Comparison of ENCODE assay signal across 8 cellular contexts in the genomic region with DNA sequence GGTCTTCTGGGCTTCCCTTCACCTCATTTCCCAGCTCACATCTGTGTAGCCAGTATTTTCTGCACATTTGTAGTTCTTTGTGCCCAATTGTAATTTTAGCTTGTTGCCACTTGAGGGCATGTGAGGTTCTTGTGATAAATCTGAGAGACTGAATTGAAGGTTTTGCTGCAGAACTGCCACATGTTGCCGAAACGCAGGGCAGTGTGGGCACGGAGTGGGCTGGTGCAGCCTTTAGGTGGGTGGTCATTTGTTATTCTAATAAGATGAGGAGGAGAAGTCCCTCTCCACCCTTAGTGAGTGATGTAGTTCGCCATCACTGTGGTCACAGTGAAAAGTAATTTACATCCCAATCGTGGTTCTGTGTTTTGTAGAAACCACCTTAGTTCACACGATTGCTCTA. TPM values are rescaled to one million over a fixed set of nuclear protein-coding genes. Genes with fewer than 3 reads are reported as not detected.
DNase-seq lines count a peak whose midpoint lies in the region; ATAC-seq, FAIRE-seq and TF ChIP-seq lines count a peak whose summit lies in the region.

No MANE protein-coding gene starts in this region.

- DNase-seq in A549 (ENCODE audit: low read depth in 1 of 2, low spot score in 1 of 2) (peak; percentile 56 to 62), HEK293T (ENCODE audit: extremely low spot score) (peak; percentile 60), SK-N-SH (peak; percentile 69), brain microvascular endothelial cell (peak; percentile 70), iris pigment epithelial cell (ENCODE audit: low read depth) (peak; percentile 67)

- CTCF ChIA-PET in A549 (lab: Yijun Ruan, JAX): interaction anchor here (0.6 to 6.5 kb wide), 21 partner anchors 9 to 353 kb away, joined by 3 to 41 read pairs (median 8); no protein-coding TSS in a partner anchor
- CTCF ChIA-PET in HEK293T (lab: Yijun Ruan, JAX): interaction anchor here (0.6 to 1.6 kb wide), 3 partner anchors 17 to 324 kb away, joined by 4 to 6 read pairs (median 5); no protein-coding TSS in a partner anchor
- CTCF ChIA-PET in SK-N-SH (lab: Yijun Ruan, JAX): interaction anchor here (0.6 to 5.3 kb wide), 36 partner anchors 9 to 344 kb away, joined by 3 to 41 read pairs (median 4); no protein-coding TSS in a partner anchor

- H3K27me3 ChIP-seq in Loucy (ENCODE audit: insufficient read depth, low read length, poor library complexity, severe bottlenecking) (no peaks in the 10 kb centered on the region), SK-N-SH (ENCODE audit: insufficient read depth) (no peaks in the 10 kb centered on the region), brain microvascular endothelial cell (replicated peaks) (no peaks in the 10 kb centered on the region)

- peaks cover 7% of the 10 kb centered on the region for H3K4me1 Mint-ChIP-seq in stimulated activated memory B cell treated with anti-CD40 and anti-IgM and Interleukin-4, amounts not matched to agents 10 μg/mL and 1 μg/mL and 100 μg/mL, for 72 hours

- H2AFZ ChIP-seq in Loucy (ENCODE audit: low read length): no peak overlapping the region
- no peak overlapping the region for H2AFZ ChIP-seq in SK-N-SH (ENCODE audit: low read depth)

- FAIRE-seq in A549 (lab: Jason Lieb, UNC): no peak

- 46% methylated on average over 6 of the region's 6 CpGs for WGBS in A549 (ENCODE audit: missing lambda C conversion rate)
- WGBS in SK-N-SH (ENCODE audit: low lambda C conversion rate): 63% methylated on average over 6 of the region's 6 CpGs

- 0 out of 3 replicates have a peak overlapping the region, but pooled peaks have one; percentile 22 for H3K4me2 ChIP-seq in A549
- no peak overlapping the region for H3K4me2 ChIP-seq in Loucy (ENCODE audit: low read depth, low read length, poor library complexity, severe bottlenecking)
- no peak overlapping the region for H3K4me2 ChIP-seq in SK-N-SH

- peak overlapping the region; percentile 38 for H3K27ac Mint-ChIP-seq in stimulated activated memory B cell treated with anti-CD40 and anti-IgM and Interleukin-4, amounts not matched to agents 10 μg/mL and 1 μg/mL and 100 μg/mL, for 72 hours

- peaks cover 60% of the 10 kb centered on the region for H3K36me3 Mint-ChIP-seq in stimulated activated memory B cell treated with anti-CD40 and anti-IgM and Interleukin-4, amounts not matched to agents 10 μg/mL and 1 μg/mL and 100 μg/mL, for 72 hours

- peak; percentile 89 to 92 for ATAC-seq in A549
- peak; percentile 96 for ATAC-seq in stimulated activated memory B cell treated with anti-CD40 and anti-IgM and Interleukin-4, amounts not matched to agents 10 μg/mL and 1 μg/mL and 100 μg/mL, for 72 hours

- H3K4me3 ChIP-seq in A549: no peak overlapping the region
- no peak overlapping the region for H3K4me3 ChIP-seq in Loucy (ENCODE audit: low read length, poor library complexity, severe bottlenecking)
- H3K4me3 ChIP-seq in SK-N-SH (ENCODE audit: low read depth in 2 of 2, low read length in 1 of 2): no peak overlapping the region
- H3K4me3 ChIP-seq in brain microvascular endothelial cell (ENCODE audit: low read depth, low read length): no peak overlapping the region

- POLR2A ChIA-PET in A549 (lab: Yijun Ruan, JAX): no interaction called here
- POLR2A ChIA-PET in HEK293T (lab: Yijun Ruan, JAX): interaction anchor here (0.6 kb wide), 1 partner anchor 154 kb away, joined by 3 read pairs; no protein-coding TSS in a partner anchor
- POLR2A ChIA-PET in SK-N-SH (lab: Yijun Ruan, JAX): interaction anchor here (0.6 to 1.2 kb wide), 2 partner anchors 245 to 335 kb away, joined by 3 to 4 read pairs; no protein-coding TSS in a partner anchor

- no peak for TF ChIP-seq POLR2A in A549 (IDR thresholded peaks at IDR 0.05; ENCODE audit: low read length)

- H4K20me1 ChIP-seq in Loucy (ENCODE audit: insufficient read depth, low read length, poor library complexity, severe bottlenecking): peaks cover 6% of the 10 kb centered on the region
- H4K20me1 ChIP-seq in SK-N-SH (ENCODE audit: insufficient read depth): no peaks in the 10 kb centered on the region

- H3K79me2 ChIP-seq in Loucy (ENCODE audit: insufficient read depth, low read length) (peaks cover 11% of the 10 kb centered on the region; the same call in 1 of the 2 replicates), SK-N-SH (ENCODE audit: insufficient read depth) (peaks cover 4% of the 10 kb centered on the region; the same call in 1 of the 2 replicates)

- TF ChIP-seq RAD21 in A549 (conservative IDR thresholded peaks at IDR 0.05 in 1 of 2, IDR thresholded peaks at IDR 0.05 in 1 of 2) (peak; percentile 76 to 78), SK-N-SH (IDR thresholded peaks at IDR 0.05; ENCODE audit: low read length) (peak; percentile 85)

- TF ChIP-seq CTCF in A549 (IDR thresholded peaks at IDR 0.05) (peak; percentile 73), GM12873 (IDR thresholded peaks at IDR 0.05; ENCODE audit: insufficient read depth, low read depth, low read length, missing control alignments) (peak; percentile 71), Loucy (conservative IDR thresholded peaks at IDR 0.05; ENCODE audit: low read length) (peak; percentile 76), SK-N-SH (IDR thresholded peaks at IDR 0.05) (peak; percentile 73), brain microvascular endothelial cell (IDR thresholded peaks at IDR 0.05; ENCODE audit: low read depth, low read length, missing control alignments) (peak; percentile 75)

- H3K4me1 ChIP-seq in A549 (0 out of 3 replicates have a peak, but pooled peaks cover 3% of the 10 kb centered on the region), Loucy (ENCODE audit: insufficient read depth, low read length, poor library complexity, severe bottlenecking) (no peaks in the 10 kb centered on the region), SK-N-SH (ENCODE audit: control insufficient read depth in 1 of 2, insufficient read depth in 2 of 2, low read depth in 1 of 2, low read length in 1 of 2) (peaks cover 0 to 11% of the 10 kb centered on the region in 2 experiments; a peak in 2 of 4 replicates)

- no peaks in the 10 kb centered on the region for H3K9me3 Mint-ChIP-seq in stimulated activated memory B cell treated with anti-CD40 and anti-IgM and Interleukin-4, amounts not matched to agents 10 μg/mL and 1 μg/mL and 100 μg/mL, for 72 hours

- no peaks in the 10 kb centered on the region for H3K27me3 Mint-ChIP-seq in stimulated activated memory B cell treated with anti-CD40 and anti-IgM and Interleukin-4, amounts not matched to agents 10 μg/mL and 1 μg/mL and 100 μg/mL, for 72 hours

- H3K4me3 Mint-ChIP-seq in stimulated activated memory B cell treated with anti-CD40 and anti-IgM and Interleukin-4, amounts not matched to agents 10 μg/mL and 1 μg/mL and 100 μg/mL, for 72 hours: no peak overlapping the region

- no peak overlapping the region for H3K9ac ChIP-seq in Loucy (ENCODE audit: low read depth, low read length, poor library complexity, severe bottlenecking)
- no peak overlapping the region for H3K9ac ChIP-seq in SK-N-SH

- TF ChIP-seq EP300 in A549 (IDR thresholded peaks at IDR 0.05) (no peak), SK-N-SH (IDR thresholded peaks at IDR 0.05; ENCODE audit: borderline replicate concordance in 1 of 2, low read depth in 1 of 2, low read length in 1 of 2) (no peak)

- H3K9me3 ChIP-seq in A549: peaks cover 9% of the 10 kb centered on the region
- H3K9me3 ChIP-seq in Loucy (ENCODE audit: insufficient read depth, low read depth, low read length): no peaks in the 10 kb centered on the region
- H3K9me3 ChIP-seq in SK-N-SH: no peaks in the 10 kb centered on the region

- H3K27ac ChIP-seq in A549: no peak overlapping the region
- H3K27ac ChIP-seq in SK-N-SH (ENCODE audit: low read depth in 2 of 2, low read length in 1 of 2): no peak overlapping the region; a peak in 1 of 4 replicates
- no peak overlapping the region for H3K27ac ChIP-seq in brain microvascular endothelial cell

- H3F3A ChIP-seq in Loucy (ENCODE audit: low read depth): no peaks in the 10 kb centered on the region
- H3F3A ChIP-seq in SK-N-SH (replicated peaks; ENCODE audit: insufficient read depth): peaks cover 6% of the 10 kb centered on the region

- in situ Hi-C loops in brain microvascular endothelial cell (cut with HindIII; ENCODE audit: low pct_ligation_motif_present, low sequenced_read_pairs): no loop called here

- no peaks in the 10 kb centered on the region for H3K9me2 ChIP-seq in Loucy (replicated peaks; ENCODE audit: low read depth, low read length)
- no peaks in the 10 kb centered on the region for H3K9me2 ChIP-seq in SK-N-SH

- H3K36me3 ChIP-seq in Loucy (ENCODE audit: insufficient read depth, low read length): peaks cover 94% of the 10 kb centered on the region
- H3K36me3 ChIP-seq in SK-N-SH (replicated peaks in 1 of 2; ENCODE audit: control insufficient read depth in 1 of 2, insufficient read depth in 2 of 2, low read length in 1 of 2): peaks cover 74 to 75% of the 10 kb centered on the region in 2 experiments
- H3K36me3 ChIP-seq in brain microvascular endothelial cell (replicated peaks): peaks cover 26% of the 10 kb centered on the region

TF ChIP-seq in A549, 52 proteins besides CTCF, POLR2A, EP300 and RAD21:
- TF ChIP-seq, protein P1, sequence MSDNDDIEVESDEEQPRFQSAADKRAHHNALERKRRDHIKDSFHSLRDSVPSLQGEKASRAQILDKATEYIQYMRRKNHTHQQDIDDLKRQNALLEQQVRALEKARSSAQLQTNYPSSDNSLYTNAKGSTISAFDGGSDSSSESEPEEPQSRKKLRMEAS (IDR thresholded peaks at IDR 0.05): peak; percentile 51; the same call in 1 of the 2 replicates
- no peak for TF ChIP-seq NR3C1 (IDR thresholded peaks at IDR 0.05)
- TF ChIP-seq SMC3 (IDR thresholded peaks at IDR 0.05): peak; percentile 82

TF ChIP-seq in HEK293T, 16 proteins besides CTCF, POLR2A, EP300 and RAD21 (continues in another document):
- TF ChIP-seq HDGF (IDR thresholded peaks at IDR 0.05; ENCODE audit: borderline replicate concordance) (no peak), L3MBTL2 (conservative IDR thresholded peaks at IDR 0.05) (no peak), FOXM1 (IDR thresholded peaks at IDR 0.05; ENCODE audit: borderline replicate concordance) (no peak), ZNF384 (IDR thresholded peaks at IDR 0.05) (no peak), SUZ12 (IDR thresholded peaks at IDR 0.05) (no peak)

TF ChIP-seq in SK-N-SH, 30 proteins besides CTCF, POLR2A, EP300 and RAD21 (continues in another document):
- TF ChIP-seq, protein P1 (IDR thresholded peaks at IDR 0.05; ENCODE audit: low read depth): no peak
- TF ChIP-seq POLR2AphosphoS5 (IDR thresholded peaks at IDR 0.05; ENCODE audit: low read depth, low read length) (no peak), TAF1 (IDR thresholded peaks at IDR 0.05; ENCODE audit: borderline replicate concordance, low read depth, low read length) (no peak)

RNA-seq across cellular contexts. Expression of gene OTULIN, which starts 21.2 kb away (rescaled TPM):
- polyA plus RNA-seq in A549 (2011; rRNA removed): 12.2 and 17.8 TPM in 2 replicates
- polyA plus RNA-seq in A549 (2012; cell fraction: cytosol; rRNA removed): 8.3 and 8.4 TPM in 2 replicates
- polyA plus RNA-seq in A549 (2012; cell fraction: nucleus; rRNA removed): 5.9 and 7.5 TPM in 2 replicates
- 12.3 to 14.1 TPM (median 13.5 TPM) in 3 replicates for polyA plus RNA-seq in A549 (2017; fragmentation: RNase III; extraction: RNeasy Plus Mini Kit Qiagen cat#74134 plus additional on column Dnase treatment)
- polyA minus RNA-seq in A549 (2011; rRNA and poly(A)+ RNA removed): 24.7 and 35.1 TPM in 2 replicates
- polyA plus RNA-seq in SK-N-SH (2012; rRNA removed): 6.6 and 10.4 TPM in 2 replicates
- 5.0 and 6.9 TPM in 2 replicates for polyA plus RNA-seq in SK-N-SH (2012; cell fraction: cytosol; rRNA removed)
- polyA plus RNA-seq in SK-N-SH (2012; cell fraction: nucleus; rRNA removed): 6.5 and 8.6 TPM in 2 replicates
